In genomic region chr12:54680374-54680773, GRCh38 we compare ENCODE assay signal across 9 cellular contexts. TPM values are rescaled to one million over a fixed set of nuclear protein-coding genes. Genes with fewer than 3 reads are reported as not detected.
DNase-seq lines count a peak whose midpoint lies in the region; ATAC-seq and TF ChIP-seq lines count a peak whose summit lies in the region.
"Had no signal": no experiment of that assay in that cellular context is flagged by ENCODE, and none has a peak within 500 bp of the region (broad histone marks: within the 10 kb centered on the region; RNA-seq: fewer than 3 reads in every experiment).

No MANE protein-coding gene starts in this region.

- H2BK120ac ChIP-seq in neuronal stem cell (ENCODE audit: low read depth, low read length): no peak overlapping the region

- H3K23ac ChIP-seq in neuronal stem cell (ENCODE audit: low read depth, low read length, poor library complexity): no peak overlapping the region

- H3K27ac ChIP-seq in HL-60 (replicated peaks) (no peak overlapping the region), neuronal stem cell (replicated peaks; ENCODE audit: low read length) (no peak overlapping the region)

- no peak overlapping the region for H2AK5ac ChIP-seq in neuronal stem cell (ENCODE audit: low read depth, low read length)

- H3K4me1 ChIP-seq in neuronal stem cell (ENCODE audit: control insufficient read depth in 2 of 2, insufficient read depth in 1 of 2, low read depth in 1 of 2, low read length in 2 of 2): peaks cover 18 to 19% of the 10 kb centered on the region in 2 donors

- TF ChIP-seq CTCF in BJ (IDR thresholded peaks at IDR 0.05; ENCODE audit: insufficient read depth, low read depth, low read length) (peak; percentile 40), HL-60 (IDR thresholded peaks at IDR 0.05; ENCODE audit: insufficient read depth, low read length) (peak; percentile 86)

- H3K27me3 ChIP-seq in BJ (ENCODE audit: control insufficient read depth, insufficient read depth, low read length): no peaks in the 10 kb centered on the region
- H3K27me3 ChIP-seq in HL-60 (ENCODE audit: insufficient read depth, poor library complexity, severe bottlenecking): peaks cover 5% of the 10 kb centered on the region
- H3K27me3 ChIP-seq in neuronal stem cell (ENCODE audit: control insufficient read depth in 3 of 3, insufficient read depth in 3 of 3, low read depth in 1 of 3, low read length in 3 of 3): no peaks in the 10 kb centered on the region

- CTCF ChIA-PET in BJ (lab: Yijun Ruan, JAX): interaction anchor here (0.6 to 1.4 kb wide), 2 partner anchors 9 to 13 kb away, joined by 3 to 5 read pairs; no protein-coding TSS in a partner anchor
- CTCF ChIA-PET in activated CD4-positive, alpha-beta T cell treated with anti-CD3 and anti-CD28 coated beads, Interleukin-2, amount 10 ng/mL, durations not matched to agents 7 days and 5 days (lab: Charles Lee): interaction anchor here (0.9 to 1.5 kb wide), 4 partner anchors 10 to 22 kb away, joined by 3 to 5 read pairs (median 4); no protein-coding TSS in a partner anchor

- H2BK12ac ChIP-seq in neuronal stem cell (ENCODE audit: low read length): no peak overlapping the region

- no peak overlapping the region for H3K4ac ChIP-seq in neuronal stem cell (ENCODE audit: low read length)

- no peaks in the 10 kb centered on the region for H3K79me1 ChIP-seq in neuronal stem cell (ENCODE audit: low read depth, low read length)

- no peaks in the 10 kb centered on the region for H3K36me3 ChIP-seq in BJ (ENCODE audit: control insufficient read depth, insufficient read depth, low read length)
- H3K36me3 ChIP-seq in neuronal stem cell (replicated peaks in 1 of 2; ENCODE audit: control insufficient read depth in 2 of 2, insufficient read depth in 2 of 2, low read length in 2 of 2): no peaks in the 10 kb centered on the region

- no peak overlapping the region for H4K91ac ChIP-seq in neuronal stem cell (ENCODE audit: low read depth, low read length, poor library complexity)

- H3K4me3 ChIP-seq in BJ (ENCODE audit: low read depth, low read length) (no peak overlapping the region), HL-60 (replicated peaks; ENCODE audit: insufficient read depth, low read length) (no peak overlapping the region), neuronal stem cell (ENCODE audit: low read length in 2 of 2) (no peak overlapping the region)

- H3K27me3 Mint-ChIP-seq in activated CD4-positive, alpha-beta T cell treated with anti-CD3 and anti-CD28 coated beads, Interleukin-2, amount 10 ng/mL, durations not matched to agents 7 days and 5 days: peaks cover 46% of the 10 kb centered on the region
- H3K27me3 Mint-ChIP-seq in stimulated activated memory B cell treated with anti-CD40 and anti-IgM and Interleukin-4, amounts not matched to agents 10 μg/mL and 1 μg/mL and 100 μg/mL, for 72 hours: peaks cover 68% of the 10 kb centered on the region

- WGBS in neuronal stem cell (ENCODE audit: extremely low coverage in 2 of 2, insufficient read length in 2 of 2, insufficient replicate concordance in 1 of 2), 2 donors: no CpG with 5 or more reads among the region's 3 CpGs

- no peak overlapping the region for H2BK15ac ChIP-seq in neuronal stem cell (ENCODE audit: low read length)

- H2AFZ ChIP-seq in neuronal stem cell (ENCODE audit: low read length): no peak overlapping the region

- H3K4me1 Mint-ChIP-seq in activated CD4-positive, alpha-beta T cell treated with anti-CD3 and anti-CD28 coated beads, Interleukin-2, amount 10 ng/mL, durations not matched to agents 7 days and 5 days: no peaks in the 10 kb centered on the region
- H3K4me1 Mint-ChIP-seq in stimulated activated memory B cell treated with anti-CD40 and anti-IgM and Interleukin-4, amounts not matched to agents 10 μg/mL and 1 μg/mL and 100 μg/mL, for 72 hours: no peaks in the 10 kb centered on the region

- POLR2A ChIA-PET in BJ (lab: Charles Lee): no interaction called here
- POLR2A ChIA-PET in activated CD4-positive, alpha-beta T cell treated with anti-CD3 and anti-CD28 coated beads, Interleukin-2, amount 10 ng/mL, durations not matched to agents 7 days and 5 days (lab: Charles Lee): no interaction called here

- H3K4me3 Mint-ChIP-seq in activated CD4-positive, alpha-beta T cell treated with anti-CD3 and anti-CD28 coated beads, Interleukin-2, amount 10 ng/mL, durations not matched to agents 7 days and 5 days: no peak overlapping the region
- H3K4me3 Mint-ChIP-seq in stimulated activated memory B cell treated with anti-CD40 and anti-IgM and Interleukin-4, amounts not matched to agents 10 μg/mL and 1 μg/mL and 100 μg/mL, for 72 hours: no peak overlapping the region

- H3K9me3 Mint-ChIP-seq in activated CD4-positive, alpha-beta T cell treated with anti-CD3 and anti-CD28 coated beads, Interleukin-2, amount 10 ng/mL, durations not matched to agents 7 days and 5 days: no peaks in the 10 kb centered on the region
- no peaks in the 10 kb centered on the region for H3K9me3 Mint-ChIP-seq in stimulated activated memory B cell treated with anti-CD40 and anti-IgM and Interleukin-4, amounts not matched to agents 10 μg/mL and 1 μg/mL and 100 μg/mL, for 72 hours

- DNase-seq in BJ (ENCODE audit: low read depth): no peak
- DNase-seq in HL-60 (ENCODE audit: low read depth in 1 of 2, low spot score in 1 of 2): peak in 1 of 2 experiments; percentile 57
- DNase-seq in activated CD4-positive, alpha-beta T cell treated with anti-CD3 and anti-CD28 coated beads, Interleukin-2, amount 10 ng/mL, durations not matched to agents 7 days and 5 days: peak; percentile 33
- DNase-seq in iris pigment epithelial cell (ENCODE audit: low read depth): peak; percentile 36
- no peak for DNase-seq in neuronal stem cell (ENCODE audit: low spot score)
- no peak for DNase-seq in NOMO-1 treated with DMSO at 0.1 percent for 48 hours (lab: John Stamatoyannopoulos, UW; ENCODE audit: unreplicated experiment)

- H3K18ac ChIP-seq in neuronal stem cell (ENCODE audit: low read length): no peak overlapping the region

- peak; percentile 80 for ATAC-seq in GM18909 (IDR thresholded peaks at IDR 0.05; ENCODE audit: poor library complexity, unreplicated experiment)
- ATAC-seq in stimulated activated memory B cell treated with anti-CD40 and anti-IgM and Interleukin-4, amounts not matched to agents 10 μg/mL and 1 μg/mL and 100 μg/mL, for 72 hours: no peak

- no peak overlapping the region for H4K8ac ChIP-seq in neuronal stem cell (ENCODE audit: low read depth, low read length)

- H3K14ac ChIP-seq in neuronal stem cell (ENCODE audit: low read length): no peak overlapping the region

- no peaks in the 10 kb centered on the region for H3K36me3 Mint-ChIP-seq in activated CD4-positive, alpha-beta T cell treated with anti-CD3 and anti-CD28 coated beads, Interleukin-2, amount 10 ng/mL, durations not matched to agents 7 days and 5 days (ENCODE audit: low read depth)
- no peaks in the 10 kb centered on the region for H3K36me3 Mint-ChIP-seq in stimulated activated memory B cell treated with anti-CD40 and anti-IgM and Interleukin-4, amounts not matched to agents 10 μg/mL and 1 μg/mL and 100 μg/mL, for 72 hours

- no peak overlapping the region for H3K9ac ChIP-seq in neuronal stem cell (ENCODE audit: low read depth, low read length, poor library complexity)

- no peak overlapping the region for H3K27ac Mint-ChIP-seq in activated CD4-positive, alpha-beta T cell treated with anti-CD3 and anti-CD28 coated beads, Interleukin-2, amount 10 ng/mL, durations not matched to agents 7 days and 5 days
- H3K27ac Mint-ChIP-seq in stimulated activated memory B cell treated with anti-CD40 and anti-IgM and Interleukin-4, amounts not matched to agents 10 μg/mL and 1 μg/mL and 100 μg/mL, for 72 hours: no peak overlapping the region

- H3K4me2 ChIP-seq in neuronal stem cell (ENCODE audit: insufficient read depth, low read length, poor library complexity, severe bottlenecking): no peak overlapping the region

- H2BK5ac ChIP-seq in neuronal stem cell (ENCODE audit: low read length): no peak overlapping the region

- H3K9me3 ChIP-seq in neuronal stem cell (replicated peaks in 1 of 2; ENCODE audit: control insufficient read depth in 2 of 2, insufficient read depth in 1 of 2, low read depth in 1 of 2, low read length in 2 of 2): no peaks in the 10 kb centered on the region

RNA-seq across cellular contexts. Expression of gene DCD, which starts 32.2 kb away (rescaled TPM):
- not detected in 2 replicates for polyA plus RNA-seq in BJ (2011; rRNA removed)
- polyA minus RNA-seq in BJ (2011; rRNA and poly(A)+ RNA removed): not detected in 2 replicates
- not detected for total RNA-seq in activated CD4-positive, alpha-beta T cell treated with anti-CD3 and anti-CD28 coated beads, Interleukin-2, amount 10 ng/mL, durations not matched to agents 7 days and 5 days
- not detected for polyA plus RNA-seq in neuronal stem cell (2013, experiment 1 of 2)
- not detected for polyA plus RNA-seq in neuronal stem cell (2013, experiment 2 of 2)
- polyA plus RNA-seq: esophagus had no signal

RNA-seq across cellular contexts. Expression of gene LACRT, which starts 45.7 kb away (rescaled TPM):
- not detected in 2 replicates for polyA plus RNA-seq in BJ (2011; rRNA removed)
- polyA minus RNA-seq in BJ (2011; rRNA and poly(A)+ RNA removed): not detected in 2 replicates
- not detected for total RNA-seq in activated CD4-positive, alpha-beta T cell treated with anti-CD3 and anti-CD28 coated beads, Interleukin-2, amount 10 ng/mL, durations not matched to agents 7 days and 5 days
- not detected for polyA plus RNA-seq in neuronal stem cell (2013, experiment 1 of 2)
- not detected for polyA plus RNA-seq in neuronal stem cell (2013, experiment 2 of 2)
- polyA plus RNA-seq: esophagus had no signal

Comparison
In these comparisons a context has a peak if more than half of its experiments do, and no peak if none do; other contexts are left out.
1. DNase-seq: peak in activated CD4-positive, alpha-beta T cell treated with anti-CD3 and anti-CD28 coated beads, Interleukin-2, amount 10 ng/mL, durations not matched to agents 7 days and 5 days (single experiment) and iris pigment epithelial cell (single experiment); none in BJ (single experiment), neuronal stem cell (single experiment) and NOMO-1 treated with DMSO at 0.1 percent for 48 hours (single experiment).